In genomic region chr12:68908076-68908475, GRCh38 we compare ENCODE assay signal across 3 cellular contexts.
"Had no signal": no experiment of that assay in that cellular context is flagged by ENCODE, and none has a peak within 500 bp of the region (broad histone marks: within the 10 kb centered on the region; RNA-seq: fewer than 3 reads in every experiment).

No MANE protein-coding gene starts in this region.

- DNase-seq: GDM1, GF-D8 had no signal

- H3K4me3 ChIP-seq: GM12878 had no signal
